ENCODE assay signal across 28 cellular contexts in genomic region chr7:8255680-8256656, GRCh38. TPM values are rescaled to one million over a fixed set of nuclear protein-coding genes. Genes with fewer than 3 reads are reported as not detected.
"Had no signal": no experiment of that assay in that cellular context is flagged by ENCODE, and none has a peak within 500 bp of the region (broad histone marks: within the 10 kb centered on the region; RNA-seq: fewer than 3 reads in every experiment).

No MANE protein-coding gene starts in this region.

- H3K4me1 Mint-ChIP-seq: activated T-helper 17 cell treated with anti-CD3 and anti-CD28 coated beads, Interleukin-2, amount 50 U/mL, for 72 hours had no signal

- H3K9me3 Mint-ChIP-seq: activated CD4-positive, alpha-beta memory T cell treated with anti-CD3 and anti-CD28 coated beads, Interleukin-2, amount 10 ng/mL, durations not matched to agents 7 days and 5 days; activated naive CD4-positive, alpha-beta T cell treated with anti-CD3 and anti-CD28 coated beads, Interleukin-2, amount 10 ng/mL, durations not matched to agents 7 days and 5 days; activated naive CD8-positive, alpha-beta T cell treated with anti-CD3 and anti-CD28 coated beads for 36 hours; activated T-helper 17 cell treated with anti-CD3 and anti-CD28 coated beads, Interleukin-2, amount 50 U/mL, for 72 hours had no signal

- H3K4me3 ChIP-seq: SJCRH30 had no signal

- H3K9me3 ChIP-seq: SJCRH30 had no signal

- H3K4me1 ChIP-seq: SJCRH30 had no signal

- H3K27ac Mint-ChIP-seq: activated CD4-positive, alpha-beta memory T cell treated with anti-CD3 and anti-CD28 coated beads, Interleukin-2, amount 10 ng/mL, durations not matched to agents 7 days and 5 days; activated CD4-positive, alpha-beta T cell treated with anti-CD3 and anti-CD28 coated beads for 36 hours; activated naive CD4-positive, alpha-beta T cell treated with anti-CD3 and anti-CD28 coated beads, Interleukin-2, amount 10 ng/mL, durations not matched to agents 7 days and 5 days; activated naive CD8-positive, alpha-beta T cell treated with anti-CD3 and anti-CD28 coated beads for 36 hours; activated T-helper 17 cell treated with anti-CD3 and anti-CD28 coated beads, Interleukin-2, amount 50 U/mL, for 72 hours had no signal

- H3K36me3 Mint-ChIP-seq: activated naive CD4-positive, alpha-beta T cell treated with anti-CD3 and anti-CD28 coated beads, Interleukin-2, amount 10 ng/mL, durations not matched to agents 7 days and 5 days; activated naive CD8-positive, alpha-beta T cell treated with anti-CD3 and anti-CD28 coated beads for 36 hours had no signal

- ATAC-seq: activated CD4-positive, alpha-beta T cell treated with anti-CD3 and anti-CD28 coated beads for 36 hours; activated T-helper 17 cell treated with anti-CD3 and anti-CD28 coated beads, Interleukin-2, amount 50 U/mL, for 72 hours; Panc1 had no signal

- H3K27me3 ChIP-seq: SJCRH30 had no signal

- H3K4me3 Mint-ChIP-seq: activated CD4-positive, alpha-beta memory T cell treated with anti-CD3 and anti-CD28 coated beads, Interleukin-2, amount 10 ng/mL, durations not matched to agents 7 days and 5 days; activated CD4-positive, alpha-beta T cell treated with anti-CD3 and anti-CD28 coated beads for 36 hours; activated naive CD4-positive, alpha-beta T cell treated with anti-CD3 and anti-CD28 coated beads, Interleukin-2, amount 10 ng/mL, durations not matched to agents 7 days and 5 days; activated naive CD8-positive, alpha-beta T cell treated with anti-CD3 and anti-CD28 coated beads for 36 hours; activated T-helper 17 cell treated with anti-CD3 and anti-CD28 coated beads, Interleukin-2, amount 50 U/mL, for 72 hours had no signal

- H3K27ac ChIP-seq: RWPE1, SJCRH30, VCaP had no signal

- DNase-seq: activated CD4-positive, alpha-beta memory T cell treated with anti-CD3 and anti-CD28 coated beads, Interleukin-2, amount 10 ng/mL, durations not matched to agents 7 days and 5 days; activated CD4-positive, alpha-beta T cell treated with anti-CD3 and anti-CD28 coated beads for 36 hours; activated CD4-positive, alpha-beta T cell treated with anti-CD3 and anti-CD28 coated beads, Interleukin-2, amount 50 U/mL, for 1 hour; activated gamma-delta T cell; activated naive CD4-positive, alpha-beta T cell treated with anti-CD3 and anti-CD28 coated beads, Interleukin-2, amount 10 ng/mL, durations not matched to agents 7 days and 5 days; activated naive CD8-positive, alpha-beta T cell treated with anti-CD3 and anti-CD28 coated beads for 36 hours; activated T-cell treated with anti-CD3 and anti-CD28 coated beads for 4 hours; activated T-cell treated with anti-CD3 and anti-CD28 coated beads, Interleukin-2, amount 50 U/mL, for 48 hours; anterior cingulate cortex; cerebellar nuclear complex; KG1; NCI-H1048; NCI-H146; NCI-H1930; NCI-H345; NCI-H510A; NCI-H526 treated with DMSO at 0.1 percent for 48 hours; NCI-H82; OCI-M1; Right ventricle myocardium superior; SJCRH30; T-helper 1 cell had no signal

RNA-seq across cellular contexts. Expression of gene ICA1, which starts 6.0 kb away (rescaled TPM):
- total RNA-seq: LHCN-M2, M059J, SJCRH30 had no signal
